Comparison of ENCODE assay signal across 12 cellular contexts in the genomic region with DNA sequence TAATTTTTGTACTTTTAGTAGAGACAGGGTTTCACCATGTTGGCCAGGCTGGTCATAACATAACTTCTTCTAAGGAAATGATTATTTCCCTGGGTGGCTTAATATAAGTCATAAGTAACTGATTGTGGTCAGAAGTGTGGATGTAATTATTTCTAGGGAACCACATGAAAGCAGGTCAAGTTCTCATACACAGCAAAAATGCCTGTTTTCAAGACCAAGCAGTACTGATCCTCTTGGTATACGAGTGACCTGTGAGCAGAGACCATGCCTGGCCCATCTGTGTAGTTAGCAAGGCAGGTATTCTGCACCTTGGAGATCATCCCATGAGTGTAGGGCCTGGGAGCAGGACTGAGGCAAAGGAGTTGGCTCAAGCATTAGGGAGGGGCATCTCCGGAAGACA.
DNase-seq lines count a peak whose midpoint lies in the region; ATAC-seq and TF ChIP-seq lines count a peak whose summit lies in the region.
"Had no signal": no experiment of that assay in that cellular context is flagged by ENCODE, and none has a peak within 500 bp of the region (broad histone marks: within the 10 kb centered on the region; RNA-seq: fewer than 3 reads in every experiment).

No MANE protein-coding gene starts in this region.

- H2AFZ ChIP-seq in Loucy (ENCODE audit: low read length) = no peak overlapping the region

- peak overlapping the region in 8 of 11 experiments; percentile 34 to 73 (median 59); a peak in 18 of 22 replicates for H3K4me2 ChIP-seq in BLaER1 treated with 17β-estradiol and CSF1 and Interleukin-3, amounts not matched to agents 10 nM and 100 nM
- peak overlapping the region; percentile 12 for H3K4me2 ChIP-seq in Loucy (ENCODE audit: low read depth, low read length, poor library complexity, severe bottlenecking)

- no peaks in the 10 kb centered on the region for H4K20me1 ChIP-seq in BLaER1 treated with 17β-estradiol and CSF1 and Interleukin-3, amounts not matched to agents 10 nM and 100 nM
- no peaks in the 10 kb centered on the region for H4K20me1 ChIP-seq in Loucy (ENCODE audit: insufficient read depth, low read length, poor library complexity, severe bottlenecking)

- H3K27me3 ChIP-seq in BLaER1 treated with 17β-estradiol and CSF1 and Interleukin-3, amounts not matched to agents 10 nM and 100 nM = peaks cover 0 to 16% (median 0%) of the 10 kb centered on the region in 11 experiments; a peak in 3 of 22 replicates
- H3K27me3 ChIP-seq in Loucy (ENCODE audit: insufficient read depth, low read length, poor library complexity, severe bottlenecking) = peaks cover 33% of the 10 kb centered on the region
- H3K27me3 ChIP-seq: upper lobe of right lung had no signal

- 0 out of 2 replicates have a peak, but pooled peaks cover 4% of the 10 kb centered on the region for H3F3A ChIP-seq in Loucy (ENCODE audit: low read depth)

- H3K4me3 ChIP-seq in BLaER1 treated with 17β-estradiol and CSF1 and Interleukin-3, amounts not matched to agents 10 nM and 100 nM = no peak overlapping the region
- H3K4me3 ChIP-seq in Loucy (ENCODE audit: low read length, poor library complexity, severe bottlenecking) = no peak overlapping the region
- H3K4me3 ChIP-seq: upper lobe of right lung had no signal

- H3K79me2 ChIP-seq in Loucy (ENCODE audit: insufficient read depth, low read length) = no peaks in the 10 kb centered on the region

- 0 out of 22 replicates have a peak, but pooled peaks cover 0 to 3% (median 0%) of the 10 kb centered on the region in 11 experiments for H3K9me3 ChIP-seq in BLaER1 treated with 17β-estradiol and CSF1 and Interleukin-3, amounts not matched to agents 10 nM and 100 nM (replicated peaks in 1 of 11)
- H3K9me3 ChIP-seq in Loucy (ENCODE audit: insufficient read depth, low read depth, low read length) = no peaks in the 10 kb centered on the region
- H3K9me3 ChIP-seq: upper lobe of right lung had no signal

- no peak for DNase-seq in activated gamma-delta T cell treated with Interleukin-2 at 50 U/mL for 16 hours
- no peak for DNase-seq in RPMI8226
- no peak for DNase-seq in NCI-H1694 (lab: John Stamatoyannopoulos, UW)
- DNase-seq: left cardiac atrium; occipital lobe; stimulated activated CD4-positive, alpha-beta T cell treated with anti-CD3 and anti-CD28 coated beads, Interleukin-4, amount 100 ng/mL, for 24 hours; upper lobe of right lung had no signal

- H3K9me2 ChIP-seq in Loucy (replicated peaks; ENCODE audit: low read depth, low read length) = no peaks in the 10 kb centered on the region

- TF ChIP-seq CTCF in Loucy (conservative IDR thresholded peaks at IDR 0.05; ENCODE audit: low read length) = no peak

- ATAC-seq in GM19328 (IDR thresholded peaks at IDR 0.05; ENCODE audit: unreplicated experiment) = peak; percentile 55
- ATAC-seq in HG02938 (IDR thresholded peaks at IDR 0.05; ENCODE audit: unreplicated experiment) = peak; percentile 83
- ATAC-seq in HG02840 (IDR thresholded peaks at IDR 0.05; ENCODE audit: low FRiP score, unreplicated experiment) = no peak
- ATAC-seq: left cardiac atrium, upper lobe of right lung had no signal

- no peaks in the 10 kb centered on the region for H3K36me3 ChIP-seq in BLaER1 treated with 17β-estradiol and CSF1 and Interleukin-3, amounts not matched to agents 10 nM and 100 nM
- no peaks in the 10 kb centered on the region for H3K36me3 ChIP-seq in Loucy (ENCODE audit: insufficient read depth, low read length)
- H3K36me3 ChIP-seq: upper lobe of right lung had no signal

- peaks cover 0 to 27% (median 16%) of the 10 kb centered on the region in 10 experiments; a peak in 15 of 20 replicates for H3K4me1 ChIP-seq in BLaER1 treated with 17β-estradiol and CSF1 and Interleukin-3, amounts not matched to agents 10 nM and 100 nM
- H3K4me1 ChIP-seq in Loucy (ENCODE audit: insufficient read depth, low read length, poor library complexity, severe bottlenecking) = peaks cover 8% of the 10 kb centered on the region
- H3K4me1 ChIP-seq: upper lobe of right lung had no signal

- no peak overlapping the region for H3K9ac ChIP-seq in BLaER1 treated with 17β-estradiol and CSF1 and Interleukin-3, amounts not matched to agents 10 nM and 100 nM
- no peak overlapping the region for H3K9ac ChIP-seq in Loucy (ENCODE audit: low read depth, low read length, poor library complexity, severe bottlenecking)

- H3K27ac ChIP-seq in BLaER1 treated with 17β-estradiol and CSF1 and Interleukin-3, amounts not matched to agents 10 nM and 100 nM = no peak overlapping the region
- H3K27ac ChIP-seq: upper lobe of right lung had no signal
